13 cellular contexts compared by ENCODE assay signal in genomic region chrX:2628751-2629315, GRCh38.
DNase-seq lines count a peak whose midpoint lies in the region; ATAC-seq, FAIRE-seq and TF ChIP-seq lines count a peak whose summit lies in the region.
"Had no signal": no experiment of that assay in that cellular context is flagged by ENCODE, and none has a peak within 500 bp of the region (broad histone marks: within the 10 kb centered on the region; RNA-seq: fewer than 3 reads in every experiment).

No MANE protein-coding gene starts in this region.

- SMC1A ChIA-PET in GM12878 (lab: Charles Lee; ENCODE audit: uncharacterized antibody, unreplicated experiment), result no interaction called here

- H3K9me3 ChIP-seq in DOHH2 (ENCODE audit: control insufficient read depth, insufficient read depth, low read length), result peaks cover 38% of the 10 kb centered on the region
- H3K9me3 ChIP-seq in MM.1S (replicated peaks; ENCODE audit: insufficient read depth, low read length), result no peaks in the 10 kb centered on the region
- H3K9me3 ChIP-seq in GM12878 (replicated peaks; ENCODE audit: control insufficient read depth, insufficient read depth, low read length), result peaks cover 27% of the 10 kb centered on the region
- peaks cover 43% of the 10 kb centered on the region for H3K9me3 ChIP-seq in neutrophil

- no peak for TF ChIP-seq RAD21 in GM12878 (IDR thresholded peaks at IDR 0.05; ENCODE audit: insufficient read depth, low read depth, low read length)

- H3K79me2 ChIP-seq in DOHH2 (ENCODE audit: control insufficient read depth, low read length) (peaks cover 8% of the 10 kb centered on the region; the same call in 1 of the 2 replicates), MM.1S (ENCODE audit: low read length) (no peaks in the 10 kb centered on the region), GM12878 (ENCODE audit: control insufficient read depth, insufficient read depth, low read length) (no peaks in the 10 kb centered on the region)

- peaks cover 43% of the 10 kb centered on the region for H3F3A ChIP-seq in DOHH2 (ENCODE audit: control insufficient read depth, insufficient read depth)
- no peaks in the 10 kb centered on the region for H3F3A ChIP-seq in MM.1S (ENCODE audit: insufficient read depth, low read length)

- POLR2A ChIA-PET in GM12878 (lab: Charles Lee), result no interaction called here

- TF ChIP-seq CTCF in DOHH2 (IDR thresholded peaks at IDR 0.05; ENCODE audit: low read depth, low read length, poor library complexity, severe bottlenecking) (no peak), MM.1S (IDR thresholded peaks at IDR 0.05; ENCODE audit: low read length) (no peak), GM12878 (IDR thresholded peaks at IDR 0.05 in 2 of 3, conservative IDR thresholded peaks at IDR 0.05 in 1 of 3; ENCODE audit: control insufficient read depth in 2 of 3, extremely low read depth in 1 of 3, insufficient read depth in 1 of 3, low read depth in 3 of 3, low read length in 3 of 3) (no peak), neutrophil (IDR thresholded peaks at IDR 0.05) (no peak)

- ATAC-seq in GM12878, result no peak
- no peak for ATAC-seq in HG02623 (IDR thresholded peaks at IDR 0.05; ENCODE audit: unreplicated experiment)

- in situ Hi-C loops in GM12878 (cut with MboI), result no loop called here

- FAIRE-seq in GM12878 (lab: Jason Lieb, UNC), result no peak

- H2AFZ ChIP-seq in MM.1S (ENCODE audit: low read length) (peak overlapping the region; percentile 36), GM12878 (ENCODE audit: control insufficient read depth, low read depth, low read length) (peak overlapping the region; percentile 49)

- H3K9ac ChIP-seq in MM.1S (ENCODE audit: low read length) (no peak overlapping the region), GM12878 (ENCODE audit: control insufficient read depth, insufficient read depth, low read length) (no peak overlapping the region)

- H4K20me1 ChIP-seq in DOHH2 (ENCODE audit: control insufficient read depth, insufficient read depth, low read depth, low read length) (no peaks in the 10 kb centered on the region), MM.1S (ENCODE audit: insufficient read depth, low read length) (no peaks in the 10 kb centered on the region), GM12878 (ENCODE audit: control insufficient read depth, insufficient read depth) (no peaks in the 10 kb centered on the region)

- RAD21 ChIA-PET in GM12878 (lab: Charles Lee; ENCODE audit: unreplicated experiment), result no interaction called here

- H3K27ac ChIP-seq in DOHH2 (ENCODE audit: low read depth, low read length), result peak overlapping the region; percentile 94
- H3K27ac ChIP-seq in MM.1S (ENCODE audit: low read length), result peak overlapping the region; percentile 69; the same call in 1 of the 2 replicates
- H3K27ac ChIP-seq in GM12878 (ENCODE audit: control insufficient read depth, insufficient read depth), result no peak overlapping the region
- peak overlapping the region; percentile 82 for H3K27ac ChIP-seq in neutrophil

- H3K9me2 ChIP-seq in DOHH2 (replicated peaks; ENCODE audit: control insufficient read depth, low read length) (0 out of 2 replicates have a peak, but pooled peaks cover 3% of the 10 kb centered on the region), MM.1S (replicated peaks; ENCODE audit: insufficient read depth, low read length) (no peaks in the 10 kb centered on the region)

- H3K4me1 ChIP-seq in DOHH2 (ENCODE audit: control insufficient read depth, low read length) (peaks cover 53% of the 10 kb centered on the region), MM.1S (ENCODE audit: low read length) (no peaks in the 10 kb centered on the region), GM12878 (ENCODE audit: control insufficient read depth, insufficient read depth, low read length) (no peaks in the 10 kb centered on the region), neutrophil (ENCODE audit: control insufficient read depth in 1 of 2, insufficient read depth in 1 of 2, low read depth in 1 of 2, low read length in 1 of 2) (peaks cover 0 to 7% of the 10 kb centered on the region in 2 experiments)

- BruUV-seq in GM12878 (replicated peaks; lab: Mats Ljungman, UMichigan), result no TSS peak

- H3K27me3 ChIP-seq in DOHH2 (ENCODE audit: control insufficient read depth, low read length), result no peaks in the 10 kb centered on the region
- no peaks in the 10 kb centered on the region for H3K27me3 ChIP-seq in MM.1S (replicated peaks; ENCODE audit: insufficient read depth, low read length)
- H3K27me3 ChIP-seq in GM12878 (replicated peaks in 1 of 2; ENCODE audit: control insufficient read depth in 2 of 2, insufficient read depth in 2 of 2, low read length in 1 of 2), result no peaks in the 10 kb centered on the region
- H3K27me3 ChIP-seq in neutrophil, result no peaks in the 10 kb centered on the region
- H3K27me3 ChIP-seq: MG63 had no signal

- H3K4me3 ChIP-seq in DOHH2 (ENCODE audit: low read length) (peak overlapping the region; percentile 70), MM.1S (ENCODE audit: low read length) (no peak overlapping the region), GM12878 (no peak overlapping the region), neutrophil (ENCODE audit: low read depth in 1 of 2, low read length in 1 of 2) (no peak overlapping the region)
- H3K4me3 ChIP-seq: coronary artery, MG63 had no signal

- no peak for TF ChIP-seq EP300 in GM12878 (IDR thresholded peaks at IDR 0.05; ENCODE audit: borderline replicate concordance in 1 of 2, control insufficient read depth in 1 of 2, low read depth in 2 of 2, low read length in 2 of 2)

- CTCF ChIA-PET in GM12878 (lab: Yijun Ruan, JAX), result no interaction called here

- peaks cover 75% of the 10 kb centered on the region for H3K36me3 ChIP-seq in DOHH2 (ENCODE audit: control insufficient read depth, low read length)
- H3K36me3 ChIP-seq in MM.1S (replicated peaks; ENCODE audit: insufficient read depth, low read length), result 0 out of 2 replicates have a peak, but pooled peaks cover 3% of the 10 kb centered on the region
- H3K36me3 ChIP-seq in GM12878 (ENCODE audit: control insufficient read depth in 2 of 2, insufficient read depth in 2 of 2, low read length in 1 of 2), result peaks cover 3 to 14% of the 10 kb centered on the region in 2 experiments
- H3K36me3 ChIP-seq in neutrophil, result peaks cover 31% of the 10 kb centered on the region

- DNase-seq in MM.1S, result no peak
- no peak for DNase-seq in GM12878 (ENCODE audit: low read depth, low spot score)
- no peak for DNase-seq in cerebellar nuclear complex (lab: John Stamatoyannopoulos, UW)
- no peak for DNase-seq in stimulated activated CD8-positive, alpha-beta memory T cell treated with anti-CD3 and anti-CD28 coated beads, Interleukin-4, amount 100 ng/mL, for 48 hours
- DNase-seq: activated CD8-positive, alpha-beta memory T cell treated with anti-CD3 and anti-CD28 coated beads, Interleukin-2, amount 50 U/mL, for 48 hours; DMS79 treated with DMSO at 0.1 percent for 48 hours; mesendoderm; MG63; NCI-H446 treated with DMSO at 0.1 percent for 48 hours had no signal

- no peak for TF ChIP-seq POLR2A in GM12878 (IDR thresholded peaks at IDR 0.05; ENCODE audit: low read depth, low read length)

- intact Hi-C loops in GM12878 (cut with micrococcal nuclease; ENCODE audit: unreplicated experiment), result loop anchor here (10.0 kb wide), 1 partner anchor 1174 kb away; the partner anchor contains the start of gene ASMTL

- H3K4me2 ChIP-seq in DOHH2 (ENCODE audit: low read length) (peak overlapping the region; percentile 78), MM.1S (ENCODE audit: low read depth, low read length) (no peak overlapping the region), GM12878 (ENCODE audit: control insufficient read depth, insufficient read depth) (no peak overlapping the region)

- WGBS in GM12878 (ENCODE audit: insufficient coverage, insufficient replicate concordance, low lambda C conversion rate, missing lambda C conversion rate), result 0% methylated on average over 2 of the region's 2 CpGs

TF ChIP-seq in GM12878, 131 proteins besides CTCF, POLR2A, EP300 and RAD21 (continues in another document):
- TF ChIP-seq NKRF (conservative IDR thresholded peaks at IDR 0.05) (no peak), RB1 (IDR thresholded peaks at IDR 0.05; ENCODE audit: borderline replicate concordance) (no peak), FOXM1 (IDR thresholded peaks at IDR 0.05; ENCODE audit: low read depth, low read length) (no peak), ATF2 (IDR thresholded peaks at IDR 0.05; ENCODE audit: low read length) (no peak), CREB1 (IDR thresholded peaks at IDR 0.05; ENCODE audit: low read depth) (no peak), EZH2 (IDR thresholded peaks at IDR 0.05; ENCODE audit: borderline replicate concordance, control insufficient read depth, low read depth, low read length) (no peak), TCF7 (IDR thresholded peaks at IDR 0.05; ENCODE audit: borderline replicate concordance) (no peak), NFIC (IDR thresholded peaks at IDR 0.05; ENCODE audit: low read depth, low read length) (no peak), HDGF (IDR thresholded peaks at IDR 0.05) (no peak), YY1 (IDR thresholded peaks at IDR 0.05; ENCODE audit: low read depth, low read length) (no peak), SMARCA5 (IDR thresholded peaks at IDR 0.05) (no peak), GABPA (IDR thresholded peaks at IDR 0.05; ENCODE audit: low read depth) (peak; percentile 79), IKZF2 (IDR thresholded peaks at IDR 0.05) (no peak)
